Comparison of ENCODE assay signal across 17 cellular contexts in genomic region chr20:36105731-36106226, GRCh38. TPM values are rescaled to one million over a fixed set of nuclear protein-coding genes. Genes with fewer than 3 reads are reported as not detected.
DNase-seq lines count a peak whose midpoint lies in the region; ATAC-seq and TF ChIP-seq lines count a peak whose summit lies in the region.
"Had no signal": no experiment of that assay in that cellular context is flagged by ENCODE, and none has a peak within 500 bp of the region (broad histone marks: within the 10 kb centered on the region; RNA-seq: fewer than 3 reads in every experiment).

No MANE protein-coding gene starts in this region.

- H3K9ac ChIP-seq in OCI-LY3 (ENCODE audit: low read length) (no peak overlapping the region), subcutaneous abdominal adipose tissue (ENCODE audit: low read length in 5 of 5) (peak overlapping the region in 1 of 5 donors; percentile 56)
- H3K9ac ChIP-seq: BLaER1 treated with 17β-estradiol and CSF1 and Interleukin-3, amounts not matched to agents 10 nM and 100 nM had no signal

- H3K4me3 ChIP-seq in OCI-LY3 (ENCODE audit: low read length) (no peak overlapping the region), subcutaneous abdominal adipose tissue (ENCODE audit: low read depth in 1 of 5, low read length in 5 of 5) (no peak overlapping the region)
- H3K4me3 ChIP-seq: BLaER1 treated with 17β-estradiol and CSF1 and Interleukin-3, amounts not matched to agents 10 nM and 100 nM; thoracic aorta had no signal

- POLR2A ChIA-PET in HEK293T (lab: Yijun Ruan, JAX), result no interaction called here

- H3K27ac ChIP-seq in OCI-LY3 (ENCODE audit: low read length) (no peak overlapping the region), subcutaneous abdominal adipose tissue (ENCODE audit: low read depth, low read length) (peak overlapping the region; percentile 54)
- H3K27ac ChIP-seq: 22Rv1, thoracic aorta had no signal

- no peaks in the 10 kb centered on the region for H3K79me2 ChIP-seq in OCI-LY3 (ENCODE audit: low read length)

- ATAC-seq in left lobe of liver, result peak; percentile 74
- ATAC-seq in activated T-helper 17 cell treated with anti-CD3 and anti-CD28 coated beads, Interleukin-2, amount 50 U/mL, for 72 hours (replicated peaks), result no peak
- no peak for ATAC-seq in HG03342 (IDR thresholded peaks at IDR 0.05; ENCODE audit: unreplicated experiment)

- peak overlapping the region; percentile 16 for H3K4me2 ChIP-seq in OCI-LY3 (ENCODE audit: low read length)

- H3K36me3 Mint-ChIP-seq in activated T-helper 17 cell treated with anti-CD3 and anti-CD28 coated beads, Interleukin-2, amount 50 U/mL, for 72 hours (ENCODE audit: low read depth), result no peaks in the 10 kb centered on the region

- no peaks in the 10 kb centered on the region for H4K20me1 ChIP-seq in OCI-LY3 (ENCODE audit: insufficient read depth, low read length)
- H4K20me1 ChIP-seq: BLaER1 treated with 17β-estradiol and CSF1 and Interleukin-3, amounts not matched to agents 10 nM and 100 nM had no signal

- H3K27me3 ChIP-seq in OCI-LY3 (ENCODE audit: low read depth, low read length), result no peaks in the 10 kb centered on the region
- no peaks in the 10 kb centered on the region for H3K27me3 ChIP-seq in subcutaneous abdominal adipose tissue (ENCODE audit: control insufficient read depth in 5 of 5, insufficient read depth in 4 of 5, low read length in 5 of 5)
- H3K27me3 ChIP-seq: BLaER1 treated with 17β-estradiol and CSF1 and Interleukin-3, amounts not matched to agents 10 nM and 100 nM had no signal

- no peaks in the 10 kb centered on the region for H3K4me1 Mint-ChIP-seq in activated T-helper 17 cell treated with anti-CD3 and anti-CD28 coated beads, Interleukin-2, amount 50 U/mL, for 72 hours

- DNase-seq in DMS53 (lab: John Stamatoyannopoulos, UW), result peak; percentile 35
- DNase-seq in DMS53 treated with DMSO at 0.1 percent for 48 hours (lab: John Stamatoyannopoulos, UW; ENCODE audit: unreplicated experiment), result no peak
- DNase-seq in left lobe of liver (ENCODE audit: low spot score), result peak; percentile 54
- no peak for DNase-seq in HEK293T (ENCODE audit: extremely low spot score)
- DNase-seq: activated CD4-positive, CD25-positive, alpha-beta regulatory T cell treated with anti-CD3 and anti-CD28 coated beads, Interleukin-2, amount 50 U/mL, for 72 hours; activated gamma-delta T cell; amygdala; foreskin melanocyte; stimulated activated CD4-positive, alpha-beta T cell treated with anti-CD3 and anti-CD28 coated beads, Interleukin-2, amount 100 ng/mL, for 48 hours had no signal

- CTCF ChIA-PET in HEK293T (lab: Yijun Ruan, JAX), result no interaction called here

- H3K4me1 ChIP-seq in OCI-LY3 (ENCODE audit: low read length), result peaks cover 41% of the 10 kb centered on the region
- peaks cover 16 to 59% (median 52%) of the 10 kb centered on the region in 5 donors for H3K4me1 ChIP-seq in subcutaneous abdominal adipose tissue (ENCODE audit: control insufficient read depth in 5 of 5, insufficient read depth in 5 of 5, low read length in 5 of 5)

- H3K9me3 ChIP-seq in OCI-LY3 (ENCODE audit: insufficient read depth, low read length) (no peaks in the 10 kb centered on the region), subcutaneous abdominal adipose tissue (ENCODE audit: control insufficient read depth in 5 of 5, low read length in 5 of 5) (no peaks in the 10 kb centered on the region)
- H3K9me3 ChIP-seq: BLaER1 treated with 17β-estradiol and CSF1 and Interleukin-3, amounts not matched to agents 10 nM and 100 nM; thoracic aorta had no signal

- H2AFZ ChIP-seq in OCI-LY3 (ENCODE audit: low read depth, low read length), result no peak overlapping the region

- no peak overlapping the region for H3K4me3 Mint-ChIP-seq in activated T-helper 17 cell treated with anti-CD3 and anti-CD28 coated beads, Interleukin-2, amount 50 U/mL, for 72 hours
- H3K4me3 Mint-ChIP-seq: IgD-negative memory B cell had no signal

- no peak overlapping the region for H3K27ac Mint-ChIP-seq in activated T-helper 17 cell treated with anti-CD3 and anti-CD28 coated beads, Interleukin-2, amount 50 U/mL, for 72 hours
- H3K27ac Mint-ChIP-seq: IgD-negative memory B cell had no signal

- no peaks in the 10 kb centered on the region for H3K9me3 Mint-ChIP-seq in activated T-helper 17 cell treated with anti-CD3 and anti-CD28 coated beads, Interleukin-2, amount 50 U/mL, for 72 hours
- H3K9me3 Mint-ChIP-seq: IgD-negative memory B cell had no signal

- no peaks in the 10 kb centered on the region for H3K27me3 Mint-ChIP-seq in activated T-helper 17 cell treated with anti-CD3 and anti-CD28 coated beads, Interleukin-2, amount 50 U/mL, for 72 hours

- H3K36me3 ChIP-seq in OCI-LY3 (replicated peaks; ENCODE audit: low read depth, low read length) (no peaks in the 10 kb centered on the region), subcutaneous abdominal adipose tissue (ENCODE audit: control insufficient read depth in 5 of 5, insufficient read depth in 5 of 5, low read length in 5 of 5) (peaks cover 0 to 8% (median 3%) of the 10 kb centered on the region in 5 donors)
- H3K36me3 ChIP-seq: BLaER1 treated with 17β-estradiol and CSF1 and Interleukin-3, amounts not matched to agents 10 nM and 100 nM; thoracic aorta had no signal

- TF ChIP-seq CTCF in OCI-LY3 (IDR thresholded peaks at IDR 0.05; ENCODE audit: low read depth, low read length), result no peak

TF ChIP-seq in HEK293T, 16 proteins besides CTCF, POLR2A, EP300 and RAD21:
- TF ChIP-seq SP1 (IDR thresholded peaks at IDR 0.05) (no peak), TARDBP (IDR thresholded peaks at IDR 0.05) (no peak), HDGF (IDR thresholded peaks at IDR 0.05; ENCODE audit: borderline replicate concordance) (no peak), ARNT (IDR thresholded peaks at IDR 0.05) (no peak)

RNA-seq across cellular contexts. Expression of gene EPB41L1, which starts 48.8 kb away (rescaled TPM):
- total RNA-seq in left lobe of liver, result 5.0 TPM
- 1 to 10 TPM in 1 of 2 donors, under 1 TPM in 1; 0.26 to 1.0 TPM for total RNA-seq in activated T-helper 17 cell treated with anti-CD3 and anti-CD28 coated beads, Interleukin-2, amount 50 U/mL, for 72 hours

Comparison
In these comparisons a context has a peak if more than half of its experiments do, and no peak if none do; other contexts are left out.
1. DNase-seq: peak in DMS53 (single experiment) and left lobe of liver (single experiment); none in DMS53 treated with DMSO at 0.1 percent for 48 hours (single experiment) and HEK293T (single experiment).